Comparison of ENCODE assay signal across 33 cellular contexts in the genomic region with DNA sequence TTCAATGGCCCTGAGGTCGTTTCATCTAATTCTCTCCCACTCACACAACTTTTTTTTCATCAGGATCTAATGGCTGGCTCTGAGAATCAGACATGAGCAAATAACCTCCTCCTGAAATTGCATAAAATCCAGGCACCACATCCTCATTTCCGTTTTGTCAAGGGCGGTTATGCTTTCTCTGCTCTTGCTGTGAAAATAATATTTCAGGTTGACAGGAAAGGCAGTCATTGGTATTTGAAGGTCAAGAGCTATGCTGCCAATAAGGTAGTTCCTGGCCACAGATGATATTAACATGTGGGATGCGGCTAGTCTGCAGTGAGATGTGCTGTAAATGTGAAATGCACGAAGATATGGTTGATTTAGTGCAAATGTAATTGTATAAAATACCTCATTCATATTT.
"Had no signal": no experiment of that assay in that cellular context is flagged by ENCODE, and none has a peak within 500 bp of the region (broad histone marks: within the 10 kb centered on the region; RNA-seq: fewer than 3 reads in every experiment).

No MANE protein-coding gene starts in this region.

- DNase-seq: activated CD4-positive, alpha-beta memory T cell treated with anti-CD3 and anti-CD28 coated beads for 36 hours; activated CD4-positive, alpha-beta T cell treated with anti-CD3 and anti-CD28 coated beads for 36 hours; activated CD4-positive, alpha-beta T cell treated with anti-CD3 and anti-CD28 coated beads, Interleukin-2, amount 10 ng/mL, durations not matched to agents 24 days and 14 days; activated CD4-positive, CD25-positive, alpha-beta regulatory T cell; activated CD4-positive, CD25-positive, alpha-beta regulatory T cell treated with anti-CD3 and anti-CD28 coated beads, Interleukin-2, amount 50 U/mL, for 72 hours; activated CD8-positive, alpha-beta memory T cell treated with anti-CD3 and anti-CD28 coated beads, Interleukin-2, amount 10 ng/mL, durations not matched to agents 7 days and 5 days; activated CD8-positive, alpha-beta memory T cell treated with anti-CD3 and anti-CD28 coated beads, Interleukin-2, amount 50 U/mL, for 4 hours; activated CD8-positive, alpha-beta T cell treated with anti-CD3 and anti-CD28 coated beads, Interleukin-2, amount 10 ng/mL, durations not matched to agents 7 days and 5 days; activated gamma-delta T cell; activated naive CD4-positive, alpha-beta T cell; activated naive CD4-positive, alpha-beta T cell treated with anti-CD3 and anti-CD28 coated beads, Interleukin-2, amount 10 ng/mL, durations not matched to agents 7 days and 5 days; activated naive CD8-positive, alpha-beta T cell treated with anti-CD3 and anti-CD28 coated beads, Interleukin-2, amount 10 ng/mL, durations not matched to agents 7 days and 5 days; activated T-cell treated with anti-CD3 and anti-CD28 coated beads, Interleukin-2, amount 50 U/mL, for 1 hour; activated T-cell treated with anti-CD3 and anti-CD28 coated beads, Interleukin-2, amount 50 U/mL, for 48 hours; amniotic stem cell; anterior cingulate cortex; body of pancreas; caudate nucleus; colonic mucosa; effector CD8-positive, alpha-beta T cell; foreskin keratinocyte; gastrocnemius medialis; glutamatergic neuron; heart left ventricle; T-helper 1 cell; T-helper 17 cell; T1000 had no signal

- H3K9me3 Mint-ChIP-seq: activated CD4-positive, alpha-beta memory T cell treated with anti-CD3 and anti-CD28 coated beads for 36 hours; activated CD4-positive, alpha-beta T cell treated with anti-CD3 and anti-CD28 coated beads, Interleukin-2, amount 10 ng/mL, durations not matched to agents 24 days and 14 days; activated naive CD4-positive, alpha-beta T cell treated with anti-CD3 and anti-CD28 coated beads, Interleukin-2, amount 10 ng/mL, durations not matched to agents 7 days and 5 days; activated naive CD4-positive, alpha-beta T cell treated with anti-CD3 and anti-CD28 coated beads, Interleukin-2, amount 50 U/mL, for 72 hours; activated naive CD8-positive, alpha-beta T cell treated with anti-CD3 and anti-CD28 coated beads, Interleukin-2, amount 10 ng/mL, durations not matched to agents 7 days and 5 days; activated T-helper 1 cell treated with anti-CD3 and anti-CD28 coated beads, Interleukin-12 subunit alpha, Interleukin-12 subunit beta, Interleukin-2, Interleukin-4 antibody, amounts not matched to agents 30 ng/mL and 10 ng/mL and 1 ng/mL, durations not matched to agents 14 hours and 24 hours and 36 hours; T-helper 2 cell treated with Interferon-gamma antibody and Interleukin-4, amounts not matched to agents 5 μg/mL and 100 μg/mL, for 36 hours had no signal

- H3K36me3 ChIP-seq: colonic mucosa, gastrocnemius medialis, heart left ventricle had no signal

- FAIRE-seq: endometrium, endothelial cell of umbilical vein had no signal

- H3K36me3 Mint-ChIP-seq: activated CD4-positive, alpha-beta memory T cell treated with anti-CD3 and anti-CD28 coated beads for 36 hours; activated CD8-positive, alpha-beta memory T cell treated with anti-CD3 and anti-CD28 coated beads, Interleukin-2, amount 10 ng/mL, durations not matched to agents 7 days and 5 days; activated naive CD4-positive, alpha-beta T cell treated with anti-CD3 and anti-CD28 coated beads, Interleukin-2, amount 10 ng/mL, durations not matched to agents 7 days and 5 days; activated naive CD4-positive, alpha-beta T cell treated with anti-CD3 and anti-CD28 coated beads, Interleukin-2, amount 50 U/mL, for 72 hours; activated naive CD8-positive, alpha-beta T cell treated with anti-CD3 and anti-CD28 coated beads, Interleukin-2, amount 10 ng/mL, durations not matched to agents 7 days and 5 days had no signal

- H3K4me3 Mint-ChIP-seq: activated CD4-positive, alpha-beta memory T cell treated with anti-CD3 and anti-CD28 coated beads for 36 hours; activated CD4-positive, alpha-beta T cell treated with anti-CD3 and anti-CD28 coated beads for 36 hours; activated CD4-positive, alpha-beta T cell treated with anti-CD3 and anti-CD28 coated beads, Interleukin-2, amount 10 ng/mL, durations not matched to agents 24 days and 14 days; activated CD8-positive, alpha-beta memory T cell treated with anti-CD3 and anti-CD28 coated beads, Interleukin-2, amount 10 ng/mL, durations not matched to agents 7 days and 5 days; activated CD8-positive, alpha-beta T cell treated with anti-CD3 and anti-CD28 coated beads, Interleukin-2, amount 10 ng/mL, durations not matched to agents 7 days and 5 days; activated naive CD4-positive, alpha-beta T cell treated with anti-CD3 and anti-CD28 coated beads, Interleukin-2, amount 10 ng/mL, durations not matched to agents 7 days and 5 days; activated naive CD8-positive, alpha-beta T cell treated with anti-CD3 and anti-CD28 coated beads, Interleukin-2, amount 10 ng/mL, durations not matched to agents 7 days and 5 days; activated T-helper 1 cell treated with anti-CD3 and anti-CD28 coated beads, Interleukin-12 subunit alpha, Interleukin-12 subunit beta, Interleukin-2, Interleukin-4 antibody, amounts not matched to agents 30 ng/mL and 10 ng/mL and 1 ng/mL, durations not matched to agents 14 hours and 24 hours and 36 hours; T-helper 17 cell; T-helper 2 cell treated with Interferon-gamma antibody and Interleukin-4, amounts not matched to agents 5 μg/mL and 100 μg/mL, for 36 hours had no signal

- H3K4me1 ChIP-seq: body of pancreas, colonic mucosa, gastrocnemius medialis, heart left ventricle had no signal

- H3K27me3 ChIP-seq: colonic mucosa, foreskin keratinocyte, gastrocnemius medialis had no signal

- H3K9me3 ChIP-seq: body of pancreas, colonic mucosa, gastrocnemius medialis, heart left ventricle had no signal

- H3K4me3 ChIP-seq: body of pancreas, colonic mucosa, gastrocnemius medialis, heart left ventricle had no signal

- H3K27me3 Mint-ChIP-seq: activated CD4-positive, alpha-beta T cell treated with anti-CD3 and anti-CD28 coated beads, Interleukin-2, amount 10 ng/mL, durations not matched to agents 24 days and 14 days had no signal

- H3K27ac ChIP-seq: body of pancreas, colonic mucosa, epithelial cell of prostate, foreskin keratinocyte, gastrocnemius medialis, heart left ventricle had no signal

- H3K4me1 Mint-ChIP-seq: activated CD4-positive, alpha-beta T cell treated with anti-CD3 and anti-CD28 coated beads for 36 hours; activated CD4-positive, alpha-beta T cell treated with anti-CD3 and anti-CD28 coated beads, Interleukin-2, amount 10 ng/mL, durations not matched to agents 24 days and 14 days; activated CD8-positive, alpha-beta memory T cell treated with anti-CD3 and anti-CD28 coated beads, Interleukin-2, amount 10 ng/mL, durations not matched to agents 7 days and 5 days; activated naive CD4-positive, alpha-beta T cell treated with anti-CD3 and anti-CD28 coated beads, Interleukin-2, amount 10 ng/mL, durations not matched to agents 7 days and 5 days; activated naive CD8-positive, alpha-beta T cell treated with anti-CD3 and anti-CD28 coated beads, Interleukin-2, amount 10 ng/mL, durations not matched to agents 7 days and 5 days; T-helper 17 cell had no signal

- H3K27ac Mint-ChIP-seq: activated CD4-positive, alpha-beta memory T cell treated with anti-CD3 and anti-CD28 coated beads for 36 hours; activated CD4-positive, alpha-beta T cell treated with anti-CD3 and anti-CD28 coated beads for 36 hours; activated CD4-positive, alpha-beta T cell treated with anti-CD3 and anti-CD28 coated beads, Interleukin-2, amount 10 ng/mL, durations not matched to agents 24 days and 14 days; activated CD8-positive, alpha-beta memory T cell treated with anti-CD3 and anti-CD28 coated beads, Interleukin-2, amount 10 ng/mL, durations not matched to agents 7 days and 5 days; activated CD8-positive, alpha-beta T cell treated with anti-CD3 and anti-CD28 coated beads, Interleukin-2, amount 10 ng/mL, durations not matched to agents 7 days and 5 days; activated naive CD4-positive, alpha-beta T cell treated with anti-CD3 and anti-CD28 coated beads, Interleukin-2, amount 10 ng/mL, durations not matched to agents 7 days and 5 days; activated naive CD4-positive, alpha-beta T cell treated with anti-CD3 and anti-CD28 coated beads, Interleukin-2, amount 50 U/mL, for 72 hours; activated naive CD8-positive, alpha-beta T cell treated with anti-CD3 and anti-CD28 coated beads, Interleukin-2, amount 10 ng/mL, durations not matched to agents 7 days and 5 days; activated T-helper 1 cell treated with anti-CD3 and anti-CD28 coated beads, Interleukin-12 subunit alpha, Interleukin-12 subunit beta, Interleukin-2, Interleukin-4 antibody, amounts not matched to agents 30 ng/mL and 10 ng/mL and 1 ng/mL, durations not matched to agents 14 hours and 24 hours and 36 hours; T-helper 17 cell; T-helper 2 cell treated with Interferon-gamma antibody and Interleukin-4, amounts not matched to agents 5 μg/mL and 100 μg/mL, for 36 hours had no signal
